In the genomic region with DNA sequence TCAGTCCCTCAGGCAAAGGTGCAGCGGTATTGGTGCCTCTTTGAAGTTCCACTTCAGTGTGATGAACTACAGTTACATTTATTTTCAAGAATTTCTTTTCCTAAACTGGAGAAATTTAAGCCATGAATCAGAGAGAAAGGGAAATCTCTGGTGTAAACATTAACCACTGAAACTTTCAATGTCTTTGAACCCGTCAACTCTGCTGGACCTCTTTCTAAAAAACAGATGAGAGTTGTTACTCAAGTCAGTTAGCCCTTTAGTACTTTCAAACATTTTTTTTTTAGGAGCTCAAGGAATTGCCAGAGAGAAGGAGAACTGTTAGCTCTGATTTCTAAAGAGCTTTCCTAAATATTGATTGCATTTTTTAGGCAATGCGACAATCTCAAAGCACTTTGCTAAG, we compare ENCODE assay signal across 15 cellular contexts. TPM values are rescaled to one million over a fixed set of nuclear protein-coding genes. Genes with fewer than 3 reads are reported as not detected.
"Had no signal": no experiment of that assay in that cellular context is flagged by ENCODE, and none has a peak within 500 bp of the region (broad histone marks: within the 10 kb centered on the region; RNA-seq: fewer than 3 reads in every experiment).

No MANE protein-coding gene starts in this region.

RNA-seq across cellular contexts. Expression of a gene that starts 8.6 kb away (rescaled TPM):
- total RNA-seq: activated B cell treated with CpG ODN at 0.5 μM for 24 hours; activated CD4-positive, alpha-beta memory T cell treated with anti-CD3 and anti-CD28 coated beads for 36 hours; activated CD4-positive, alpha-beta memory T cell treated with anti-CD3 and anti-CD28 coated beads, Interleukin-2, amount 10 ng/mL, durations not matched to agents 7 days and 5 days; activated CD4-positive, alpha-beta T cell treated with anti-CD3 and anti-CD28 coated beads for 36 hours; activated CD4-positive, alpha-beta T cell treated with anti-CD3 and anti-CD28 coated beads, Interleukin-2, amount 10 ng/mL, durations not matched to agents 24 days and 14 days; activated CD4-positive, alpha-beta T cell treated with anti-CD3 and anti-CD28 coated beads, Interleukin-2, amount 10 ng/mL, durations not matched to agents 7 days and 5 days; activated CD8-positive, alpha-beta memory T cell treated with anti-CD3 and anti-CD28 coated beads for 36 hours; activated CD8-positive, alpha-beta memory T cell treated with anti-CD3 and anti-CD28 coated beads, Interleukin-2, amount 10 ng/mL, durations not matched to agents 7 days and 5 days; activated CD8-positive, alpha-beta T cell treated with anti-CD3 and anti-CD28 coated beads for 36 hours; activated CD8-positive, alpha-beta T cell treated with anti-CD3 and anti-CD28 coated beads, Interleukin-2, amount 10 ng/mL, durations not matched to agents 7 days and 5 days; T-cell; T-helper 1 cell treated with Interleukin-12 subunit alpha and Interleukin-12 subunit beta and Interleukin-4 antibody, amounts not matched to agents 30 ng/mL and 1 ng/mL, for 36 hours; T-helper 17 cell; T-helper 2 cell treated with Interferon-gamma antibody and Interleukin-4, amounts not matched to agents 100 ng/mL and 5 ng/mL, for 36 hours; WTC11 had no signal

RNA-seq across cellular contexts. Expression of a gene that starts 11.9 kb away (rescaled TPM):
- total RNA-seq: activated B cell treated with CpG ODN at 0.5 μM for 24 hours; activated CD4-positive, alpha-beta memory T cell treated with anti-CD3 and anti-CD28 coated beads for 36 hours; activated CD4-positive, alpha-beta memory T cell treated with anti-CD3 and anti-CD28 coated beads, Interleukin-2, amount 10 ng/mL, durations not matched to agents 7 days and 5 days; activated CD4-positive, alpha-beta T cell treated with anti-CD3 and anti-CD28 coated beads for 36 hours; activated CD4-positive, alpha-beta T cell treated with anti-CD3 and anti-CD28 coated beads, Interleukin-2, amount 10 ng/mL, durations not matched to agents 24 days and 14 days; activated CD4-positive, alpha-beta T cell treated with anti-CD3 and anti-CD28 coated beads, Interleukin-2, amount 10 ng/mL, durations not matched to agents 7 days and 5 days; activated CD8-positive, alpha-beta memory T cell treated with anti-CD3 and anti-CD28 coated beads for 36 hours; activated CD8-positive, alpha-beta memory T cell treated with anti-CD3 and anti-CD28 coated beads, Interleukin-2, amount 10 ng/mL, durations not matched to agents 7 days and 5 days; activated CD8-positive, alpha-beta T cell treated with anti-CD3 and anti-CD28 coated beads for 36 hours; activated CD8-positive, alpha-beta T cell treated with anti-CD3 and anti-CD28 coated beads, Interleukin-2, amount 10 ng/mL, durations not matched to agents 7 days and 5 days; T-cell; T-helper 1 cell treated with Interleukin-12 subunit alpha and Interleukin-12 subunit beta and Interleukin-4 antibody, amounts not matched to agents 30 ng/mL and 1 ng/mL, for 36 hours; T-helper 17 cell; T-helper 2 cell treated with Interferon-gamma antibody and Interleukin-4, amounts not matched to agents 100 ng/mL and 5 ng/mL, for 36 hours; WTC11 had no signal
